Comparison of ENCODE assay signal across 14 cellular contexts in the genomic region with DNA sequence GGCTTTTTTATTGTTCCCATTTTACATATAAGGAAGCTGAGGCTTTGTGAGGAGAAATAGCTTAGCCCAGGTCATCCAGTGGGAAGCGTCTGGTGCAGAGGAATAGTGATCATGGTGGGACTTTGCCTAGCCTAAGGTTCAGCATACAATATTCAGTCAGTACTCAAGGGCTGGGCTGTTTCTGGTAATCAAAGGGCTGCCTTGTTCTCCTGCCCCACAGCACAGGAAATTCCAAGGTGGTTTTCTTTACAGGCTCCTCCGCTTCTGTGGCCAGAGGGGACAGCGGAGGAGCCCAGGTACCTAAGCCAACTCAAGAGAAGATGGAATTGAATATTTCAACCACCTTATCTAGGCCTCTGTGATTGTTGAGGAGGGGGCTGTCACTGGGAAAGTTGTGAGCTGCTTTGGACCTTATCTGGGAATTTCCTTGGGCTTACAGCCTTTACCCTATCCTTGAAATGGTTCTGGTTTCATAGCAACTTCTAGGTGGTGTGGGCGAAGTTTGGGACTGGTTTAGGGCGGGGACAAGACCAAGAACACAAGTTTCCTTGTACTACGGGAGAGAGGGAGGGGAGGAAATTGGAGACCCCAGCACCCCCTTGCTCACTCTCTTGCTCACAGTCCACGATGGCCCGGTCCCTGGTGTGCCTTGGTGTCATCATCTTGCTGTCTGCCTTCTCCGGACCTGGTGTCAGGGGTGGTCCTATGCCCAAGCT. TPM values are rescaled to one million over a fixed set of nuclear protein-coding genes. Genes with fewer than 3 reads are reported as not detected.
DNase-seq lines count a peak whose midpoint lies in the region; ATAC-seq and TF ChIP-seq lines count a peak whose summit lies in the region.
"Had no signal": no experiment of that assay in that cellular context is flagged by ENCODE, and none has a peak within 500 bp of the region (broad histone marks: within the 10 kb centered on the region; RNA-seq: fewer than 3 reads in every experiment).

A gene (plus strand): TSS at position 606 of the 716 bp plus-strand sequence. CDS start 22 bp downstream, at position 628.

- H3K36me3 ChIP-seq in sigmoid colon, result no peaks in the 10 kb centered on the region

- H3K27me3 ChIP-seq in foreskin keratinocyte (no peaks in the 10 kb centered on the region), sigmoid colon (no peaks in the 10 kb centered on the region)

- H3K27ac ChIP-seq in foreskin keratinocyte, result peak within 1 kb of the TSS; percentile 38
- H3K27ac ChIP-seq in sigmoid colon, result peak within 1 kb of the TSS in 2 of 4 donors; percentile 95 to 97
- H3K27ac ChIP-seq: KMS-11 had no signal

- peak within 1 kb of the TSS in 1 of 4 donors; percentile 16 for H3K4me3 ChIP-seq in sigmoid colon

- WGBS in sigmoid colon, 2 donors, result 82 to 83% methylated on average over 9 of the region's 9 CpGs

- TF ChIP-seq CTCF in foreskin keratinocyte (conservative IDR thresholded peaks at IDR 0.05) (no peak), sigmoid colon (IDR thresholded peaks at IDR 0.05) (no peak)

- no peaks in the 10 kb centered on the region for H3K9me3 ChIP-seq in sigmoid colon

- H3K4me1 ChIP-seq in foreskin keratinocyte (peaks cover 15% of the 10 kb centered on the region), sigmoid colon (peaks cover 0 to 22% (median 14%) of the 10 kb centered on the region in 4 donors)

- intact Hi-C loops in sigmoid colon (cut with DNase I), result loop anchor here (2.0 kb wide), 1 partner anchor 20 kb away; no protein-coding TSS in a partner anchor

- no peak for TF ChIP-seq EP300 in sigmoid colon (IDR thresholded peaks at IDR 0.05)

- no peak for TF ChIP-seq POLR2A in sigmoid colon (IDR thresholded peaks at IDR 0.05)

- DNase-seq in ELR (ENCODE audit: low read depth), result peak; percentile 22
- peak; percentile 43 for DNase-seq in RPMI7951 (ENCODE audit: low read depth)
- peak; percentile 14 to 31 for DNase-seq in foreskin keratinocyte
- no peak for DNase-seq in sigmoid colon
- DNase-seq in NAMALWA (ENCODE audit: low spot score), result no peak
- DNase-seq in NCI-H82 (lab: John Stamatoyannopoulos, UW), result no peak
- DNase-seq: activated T-cell treated with anti-CD3 and anti-CD28 coated beads, Interleukin-2, amount 50 U/mL, for 4 hours; DMS53; occipital lobe; RPMI8226; stimulated activated naive CD4-positive, alpha-beta T cell had no signal

- ATAC-seq in foreskin keratinocyte (no peak), GM21360 (IDR thresholded peaks at IDR 0.05; ENCODE audit: unreplicated experiment) (no peak)
- ATAC-seq: activated T-cell treated with anti-CD3 and anti-CD28 coated beads, Interleukin-2, amount 50 U/mL, for 4 hours had no signal

RNA-seq across cellular contexts. Expression of the gene that starts here (rescaled TPM):
- 8.9 and 12.6 TPM in 2 replicates for total RNA-seq in RPMI7951 (2014; rRNA removed; shearing (Covaris generic))
- total RNA-seq in foreskin keratinocyte (5.6 and 15.4 TPM in 2 replicates), sigmoid colon (10 to 100 TPM in 3 of 4 donors, 1 to 10 TPM in 1; 9.1 to 19.1 (median 15.7) TPM)
- polyA plus RNA-seq in foreskin keratinocyte (10.0 and 23.9 TPM in 2 replicates), sigmoid colon (10 to 100 TPM in 1 of 3 donors, 1 to 10 TPM in 1, not detected in 1; 2.1 to 11.3 TPM)
- total RNA-seq: fibroblast of lung, occipital lobe had no signal

Comparison
In these comparisons a context has a peak if more than half of its experiments do, and no peak if none do; other contexts are left out.
1. DNase-seq: peak in ELR (single experiment), RPMI7951 (single experiment) and foreskin keratinocyte (2 of 2); none in sigmoid colon (single experiment), NAMALWA (single experiment) and NCI-H82 (single experiment).